Comparison of ENCODE assay signal across 13 cellular contexts in genomic region chr1:47224676-47225399, GRCh38. TPM values are rescaled to one million over a fixed set of nuclear protein-coding genes. Genes with fewer than 3 reads are reported as not detected.
DNase-seq lines count a peak whose midpoint lies in the region; ATAC-seq and TF ChIP-seq lines count a peak whose summit lies in the region.
"Had no signal": no experiment of that assay in that cellular context is flagged by ENCODE, and none has a peak within 500 bp of the region (broad histone marks: within the 10 kb centered on the region; RNA-seq: fewer than 3 reads in every experiment).

No MANE protein-coding gene starts in this region.

- no peak overlapping the region for H3K27ac Mint-ChIP-seq in activated T-cell treated with anti-CD3 and anti-CD28 coated beads, Interleukin-2, amount 50 U/mL, for 72 hours
- H3K27ac Mint-ChIP-seq: T-helper 1 cell treated with Interleukin-12 subunit alpha and Interleukin-12 subunit beta and Interleukin-4 antibody, amounts not matched to agents 30 μg/mL and 1 μg/mL, for 36 hours had no signal

- no peak overlapping the region for H2AK5ac ChIP-seq in mesendoderm (ENCODE audit: low read length)

- DNase-seq in activated T-cell treated with anti-CD3 and anti-CD28 coated beads, Interleukin-2, amount 50 U/mL, for 72 hours = no peak
- DNase-seq in activated T-cell treated with anti-CD3 and anti-CD28 coated beads, Interleukin-2, amount 50 U/mL, for 1 hour = no peak
- peak in 1 of 2 donors; percentile 56 for DNase-seq in ascending aorta (ENCODE audit: low spot score in 2 of 2)
- DNase-seq in mesendoderm = no peak
- DNase-seq in upper lobe of left lung = no peak
- no peak for DNase-seq in COR-L47 (lab: John Stamatoyannopoulos, UW)
- DNase-seq in NCI-H1436 (lab: John Stamatoyannopoulos, UW) = no peak
- DNase-seq: anterior cingulate cortex, NCI-H774, posterior cingulate gyrus had no signal

- peak overlapping the region; percentile 28 for H3K9ac ChIP-seq in mesendoderm (ENCODE audit: low read length)

- no peak for TF ChIP-seq CTCF in ascending aorta (IDR thresholded peaks at IDR 0.05)
- TF ChIP-seq CTCF in upper lobe of left lung (IDR thresholded peaks at IDR 0.05) = no peak

- no peak for TF ChIP-seq EP300 in upper lobe of left lung (IDR thresholded peaks at IDR 0.05)

- H3K36me3 ChIP-seq in ascending aorta (no peaks in the 10 kb centered on the region), mesendoderm (ENCODE audit: control insufficient read depth, insufficient read depth, low read length) (no peaks in the 10 kb centered on the region), upper lobe of left lung (peaks cover 0 to 24% (median 0%) of the 10 kb centered on the region in 4 donors)

- TF ChIP-seq POLR2A in upper lobe of left lung (IDR thresholded peaks at IDR 0.05) = no peak

- peak overlapping the region; percentile 49 for H3K4me2 ChIP-seq in mesendoderm (ENCODE audit: low read length)

- no peak overlapping the region for H3K27ac ChIP-seq in ascending aorta
- H3K27ac ChIP-seq in mesendoderm (ENCODE audit: low read depth, low read length) = no peak overlapping the region
- peak overlapping the region; percentile 35 to 91 (median 68) for H3K27ac ChIP-seq in upper lobe of left lung

- no peak overlapping the region for H4K5ac ChIP-seq in mesendoderm (ENCODE audit: low read length)

- intact Hi-C loops in ascending aorta (cut with DNase I) = no loop called here

- H3K79me2 ChIP-seq in mesendoderm (ENCODE audit: control insufficient read depth, insufficient read depth, low read length) = no peaks in the 10 kb centered on the region

- H3K4me1 ChIP-seq in ascending aorta (peaks cover 4 to 10% of the 10 kb centered on the region in 2 donors), mesendoderm (ENCODE audit: control insufficient read depth, low read depth, low read length) (peaks cover 2% of the 10 kb centered on the region), upper lobe of left lung (peaks cover 20 to 38% (median 23%) of the 10 kb centered on the region in 4 donors)

- ATAC-seq in activated T-cell treated with anti-CD3 and anti-CD28 coated beads, Interleukin-2, amount 50 U/mL, for 72 hours (replicated peaks in 1 of 2) = peak; percentile 24 to 37
- ATAC-seq in upper lobe of left lung (ENCODE audit: low FRiP score in 2 of 2) = no peak
- no peak for ATAC-seq in activated CD4-positive, CD25-positive, alpha-beta regulatory T cell treated with anti-CD3 and anti-CD28 coated beads, Interleukin-2, amount 50 U/mL, for 24 hours

- H3K27me3 Mint-ChIP-seq in activated T-cell treated with anti-CD3 and anti-CD28 coated beads, Interleukin-2, amount 50 U/mL, for 72 hours (ENCODE audit: low read depth) = peaks cover 47% of the 10 kb centered on the region

- peaks cover 31% of the 10 kb centered on the region for H3K27me3 ChIP-seq in ascending aorta
- H3K27me3 ChIP-seq in mesendoderm (ENCODE audit: insufficient read depth, low read length, poor library complexity) = peaks cover 79% of the 10 kb centered on the region
- H3K27me3 ChIP-seq in upper lobe of left lung = peaks cover 0 to 39% (median 25%) of the 10 kb centered on the region in 4 donors

- H3K4me3 ChIP-seq in ascending aorta (peak overlapping the region; percentile 57 to 59), mesendoderm (ENCODE audit: low read length) (no peak overlapping the region), upper lobe of left lung (peak overlapping the region in 3 of 4 donors; percentile 34 to 46 (median 44))

- H3K36me3 Mint-ChIP-seq in activated T-cell treated with anti-CD3 and anti-CD28 coated beads, Interleukin-2, amount 50 U/mL, for 72 hours (ENCODE audit: insufficient read depth in 2 of 2) = no peaks in the 10 kb centered on the region

- H3K4me3 Mint-ChIP-seq in activated T-cell treated with anti-CD3 and anti-CD28 coated beads, Interleukin-2, amount 50 U/mL, for 72 hours = no peak overlapping the region
- H3K4me3 Mint-ChIP-seq: T-helper 1 cell treated with Interleukin-12 subunit alpha and Interleukin-12 subunit beta and Interleukin-4 antibody, amounts not matched to agents 30 μg/mL and 1 μg/mL, for 36 hours had no signal

- no peak overlapping the region for H4K8ac ChIP-seq in mesendoderm (ENCODE audit: low read depth, low read length)

- H3K79me1 ChIP-seq in mesendoderm (ENCODE audit: low read length) = no peaks in the 10 kb centered on the region

- no peak overlapping the region for H2BK15ac ChIP-seq in mesendoderm (replicated peaks; ENCODE audit: low read depth)

- peak overlapping the region; percentile 75 for H3K56ac ChIP-seq in mesendoderm (ENCODE audit: low read length)

- H3K9me3 Mint-ChIP-seq in activated T-cell treated with anti-CD3 and anti-CD28 coated beads, Interleukin-2, amount 50 U/mL, for 72 hours = no peaks in the 10 kb centered on the region
- H3K9me3 Mint-ChIP-seq: T-helper 1 cell treated with Interleukin-12 subunit alpha and Interleukin-12 subunit beta and Interleukin-4 antibody, amounts not matched to agents 30 μg/mL and 1 μg/mL, for 36 hours had no signal

- H2BK5ac ChIP-seq in mesendoderm (ENCODE audit: low read length) = no peak overlapping the region

- H3K23ac ChIP-seq in mesendoderm (ENCODE audit: low read length) = peak overlapping the region; percentile 99

- peaks cover 3% of the 10 kb centered on the region for H3K4me1 Mint-ChIP-seq in activated T-cell treated with anti-CD3 and anti-CD28 coated beads, Interleukin-2, amount 50 U/mL, for 72 hours (ENCODE audit: low read depth)

- H3K9me3 ChIP-seq in ascending aorta (no peaks in the 10 kb centered on the region), upper lobe of left lung (no peaks in the 10 kb centered on the region)

- WGBS in mesendoderm (ENCODE audit: extremely low coverage, insufficient coverage, low lambda C conversion rate) = no CpG with 5 or more reads among the region's 30 CpGs
- 6 to 20% methylated on average over 9 to 28 of the region's 30 CpGs for WGBS in upper lobe of left lung, 2 donors

- no peak overlapping the region for H2BK120ac ChIP-seq in mesendoderm (ENCODE audit: low read depth, low read length)

- no peak overlapping the region for H3K4ac ChIP-seq in mesendoderm (ENCODE audit: low read depth, low read length)

- H3K18ac ChIP-seq in mesendoderm (ENCODE audit: low read length) = no peak overlapping the region

RNA-seq across cellular contexts. Expression of gene TAL1, which starts 7.2 kb away (rescaled TPM):
- under 1 TPM; 0.17 to 0.30 TPM for total RNA-seq in activated T-cell treated with anti-CD3 and anti-CD28 coated beads, Interleukin-2, amount 50 U/mL, for 72 hours
- total RNA-seq in ascending aorta = 13.9 TPM
- 0.06 TPM for polyA plus RNA-seq in mesendoderm (2013, experiment 1 of 2)
- 0.01 TPM for polyA plus RNA-seq in mesendoderm (2013, experiment 2 of 2)
- 10 to 100 TPM in 4 of 6 donors, 1 to 10 TPM in 2; 4.2 to 16.4 (median 10.8) TPM for total RNA-seq in upper lobe of left lung
- polyA plus RNA-seq: keratinocyte had no signal

RNA-seq across cellular contexts. Expression of gene PDZK1IP1, which starts 35.0 kb away (rescaled TPM):
- total RNA-seq in activated T-cell treated with anti-CD3 and anti-CD28 coated beads, Interleukin-2, amount 50 U/mL, for 72 hours = not detected
- total RNA-seq in ascending aorta (not detected), upper lobe of left lung (10 to 100 TPM; 17.8 to 57.6 (median 41.4) TPM)
- polyA plus RNA-seq in mesendoderm (2013, experiment 1 of 2) = 0.06 TPM
- not detected for polyA plus RNA-seq in mesendoderm (2013, experiment 2 of 2)

Comparison
In these comparisons a context has a peak if more than half of its experiments do, and no peak if none do; other contexts are left out.
1. ATAC-seq: peak in activated T-cell treated with anti-CD3 and anti-CD28 coated beads, Interleukin-2, amount 50 U/mL, for 72 hours (2 of 2); none in upper lobe of left lung (0 of 2) and activated CD4-positive, CD25-positive, alpha-beta regulatory T cell treated with anti-CD3 and anti-CD28 coated beads, Interleukin-2, amount 50 U/mL, for 24 hours (0 of 2).
2. H3K27ac ChIP-seq: peak in upper lobe of left lung (4 of 4); none in ascending aorta (0 of 2) and mesendoderm (single experiment).
3. RNA of gene PDZK1IP1, which starts 35.0 kb away (total RNA-seq): 17.8 to 57.6 TPM in upper lobe of left lung; not detected in activated T-cell treated with anti-CD3 and anti-CD28 coated beads, Interleukin-2, amount 50 U/mL, for 72 hours and not detected in ascending aorta (single experiment); every median in the first group is over 10 times any median in the second.